In genomic region chr17:78029697-78030096, GRCh38 we compare ENCODE assay signal across 26 cellular contexts.
"Had no signal": no experiment of that assay in that cellular context is flagged by ENCODE, and none has a peak within 500 bp of the region (broad histone marks: within the 10 kb centered on the region; RNA-seq: fewer than 3 reads in every experiment).

No MANE protein-coding gene starts in this region.

- FAIRE-seq: endometrium, endothelial cell of umbilical vein, frontal cortex, TTC549 had no signal

- H3K27ac Mint-ChIP-seq: activated CD4-positive, alpha-beta memory T cell treated with anti-CD3 and anti-CD28 coated beads, Interleukin-2, amount 10 ng/mL, durations not matched to agents 7 days and 5 days; activated CD4-positive, alpha-beta T cell treated with anti-CD3 and anti-CD28 coated beads, Interleukin-2, amount 10 ng/mL, durations not matched to agents 7 days and 5 days; activated naive CD4-positive, alpha-beta T cell treated with anti-CD3 and anti-CD28 coated beads, Interleukin-2, amount 10 ng/mL, durations not matched to agents 7 days and 5 days; activated naive CD4-positive, alpha-beta T cell treated with anti-CD3 and anti-CD28 coated beads, Interleukin-2, amount 50 U/mL, for 72 hours; activated naive CD8-positive, alpha-beta T cell treated with anti-CD3 and anti-CD28 coated beads, Interleukin-2, amount 10 ng/mL, durations not matched to agents 7 days and 5 days; activated T-cell treated with anti-CD3 and anti-CD28 coated beads, Interleukin-2, amount 50 U/mL, for 24 hours; activated T-cell treated with anti-CD3 and anti-CD28 coated beads, Interleukin-2, amount 50 U/mL, for 72 hours had no signal

- H3K27me3 Mint-ChIP-seq: activated CD4-positive, alpha-beta memory T cell treated with anti-CD3 and anti-CD28 coated beads, Interleukin-2, amount 10 ng/mL, durations not matched to agents 7 days and 5 days; activated CD4-positive, alpha-beta T cell treated with anti-CD3 and anti-CD28 coated beads, Interleukin-2, amount 10 ng/mL, durations not matched to agents 7 days and 5 days; activated naive CD4-positive, alpha-beta T cell treated with anti-CD3 and anti-CD28 coated beads, Interleukin-2, amount 10 ng/mL, durations not matched to agents 7 days and 5 days; activated naive CD8-positive, alpha-beta T cell treated with anti-CD3 and anti-CD28 coated beads, Interleukin-2, amount 10 ng/mL, durations not matched to agents 7 days and 5 days; activated T-cell treated with anti-CD3 and anti-CD28 coated beads, Interleukin-2, amount 50 U/mL, for 24 hours had no signal

- DNase-seq: activated CD4-positive, alpha-beta memory T cell treated with anti-CD3 and anti-CD28 coated beads, Interleukin-2, amount 10 ng/mL, durations not matched to agents 7 days and 5 days; activated CD4-positive, alpha-beta T cell treated with anti-CD3 and anti-CD28 coated beads for 1 hour; activated CD4-positive, alpha-beta T cell treated with anti-CD3 and anti-CD28 coated beads for 4 hours; activated CD4-positive, alpha-beta T cell treated with anti-CD3 and anti-CD28 coated beads, Interleukin-2, amount 10 ng/mL, durations not matched to agents 7 days and 5 days; activated CD4-positive, alpha-beta T cell treated with anti-CD3 and anti-CD28 coated beads, Interleukin-2, amount 50 U/mL, for 4 hours; activated CD8-positive, alpha-beta memory T cell treated with anti-CD3 and anti-CD28 coated beads, Interleukin-2, amount 50 U/mL, for 48 hours; activated gamma-delta T cell; activated naive CD4-positive, alpha-beta T cell; activated naive CD4-positive, alpha-beta T cell treated with anti-CD3 and anti-CD28 coated beads, Interleukin-2, amount 10 ng/mL, durations not matched to agents 7 days and 5 days; activated naive CD8-positive, alpha-beta T cell treated with anti-CD3 and anti-CD28 coated beads, Interleukin-2, amount 10 ng/mL, durations not matched to agents 7 days and 5 days; activated T-cell treated with anti-CD3 and anti-CD28 coated beads for 4 hours; activated T-cell treated with anti-CD3 and anti-CD28 coated beads, Interleukin-2, amount 50 U/mL, for 24 hours; activated T-cell treated with anti-CD3 and anti-CD28 coated beads, Interleukin-2, amount 50 U/mL, for 72 hours; central memory CD4-positive, alpha-beta T cell; cerebellar nuclear complex; colonic mucosa; effector CD8-positive, alpha-beta T cell; head of caudate nucleus; T-helper 2 cell had no signal

- H3K9me3 Mint-ChIP-seq: activated CD4-positive, alpha-beta memory T cell treated with anti-CD3 and anti-CD28 coated beads, Interleukin-2, amount 10 ng/mL, durations not matched to agents 7 days and 5 days; activated naive CD4-positive, alpha-beta T cell treated with anti-CD3 and anti-CD28 coated beads, Interleukin-2, amount 50 U/mL, for 72 hours; activated naive CD8-positive, alpha-beta T cell treated with anti-CD3 and anti-CD28 coated beads, Interleukin-2, amount 10 ng/mL, durations not matched to agents 7 days and 5 days; activated T-cell treated with anti-CD3 and anti-CD28 coated beads, Interleukin-2, amount 50 U/mL, for 24 hours; activated T-cell treated with anti-CD3 and anti-CD28 coated beads, Interleukin-2, amount 50 U/mL, for 72 hours; brain; WTC11 had no signal

- H3K4me3 Mint-ChIP-seq: activated CD4-positive, alpha-beta memory T cell treated with anti-CD3 and anti-CD28 coated beads, Interleukin-2, amount 10 ng/mL, durations not matched to agents 7 days and 5 days; activated CD4-positive, alpha-beta T cell treated with anti-CD3 and anti-CD28 coated beads, Interleukin-2, amount 10 ng/mL, durations not matched to agents 7 days and 5 days; activated naive CD4-positive, alpha-beta T cell treated with anti-CD3 and anti-CD28 coated beads, Interleukin-2, amount 10 ng/mL, durations not matched to agents 7 days and 5 days; activated naive CD8-positive, alpha-beta T cell treated with anti-CD3 and anti-CD28 coated beads, Interleukin-2, amount 10 ng/mL, durations not matched to agents 7 days and 5 days; activated T-cell treated with anti-CD3 and anti-CD28 coated beads, Interleukin-2, amount 50 U/mL, for 24 hours; activated T-cell treated with anti-CD3 and anti-CD28 coated beads, Interleukin-2, amount 50 U/mL, for 72 hours; brain; WTC11 had no signal
